ENCODE assay signal across 11 cellular contexts in the genomic region with DNA sequence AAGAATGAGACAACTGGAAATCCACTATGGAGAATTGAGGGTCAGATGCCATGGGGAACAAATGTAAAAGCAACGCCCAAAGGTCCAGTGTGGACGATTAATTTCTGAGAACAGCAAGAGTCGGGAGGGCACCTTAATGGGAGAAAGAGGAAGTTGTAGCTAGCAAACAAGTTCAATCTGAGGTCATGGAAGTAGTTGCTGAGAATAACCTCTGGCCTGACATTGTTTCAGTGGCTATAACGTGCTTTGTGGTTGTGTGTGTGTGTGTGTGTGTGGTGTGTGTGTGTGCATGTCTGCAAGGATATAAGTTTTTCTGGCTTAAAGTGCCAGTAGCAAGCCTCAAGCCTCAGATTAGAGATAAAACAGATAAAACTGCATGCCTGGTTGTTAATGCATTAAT.
DNase-seq lines count a peak whose midpoint lies in the region; ATAC-seq and FAIRE-seq lines count a peak whose summit lies in the region.
"Had no signal": no experiment of that assay in that cellular context is flagged by ENCODE, and none has a peak within 500 bp of the region (broad histone marks: within the 10 kb centered on the region; RNA-seq: fewer than 3 reads in every experiment).

No MANE protein-coding gene starts in this region.

- ATAC-seq in GM18511 (IDR thresholded peaks at IDR 0.05; ENCODE audit: unreplicated experiment): peak; percentile 94
- peak; percentile 62 for ATAC-seq in HG02571 (IDR thresholded peaks at IDR 0.05; ENCODE audit: unreplicated experiment)
- no peak for ATAC-seq in HG02642 (IDR thresholded peaks at IDR 0.05; ENCODE audit: poor library complexity, unreplicated experiment)
- ATAC-seq: psoas muscle had no signal

- FAIRE-seq in urothelium cell line (lab: Jason Lieb, UNC): no peak

- in situ Hi-C loops in ACHN (cut with HindIII; ENCODE audit: low pct_ligation_motif_present, low pct_unique_long_range_greater_than_20kb, low sequenced_read_pairs): no loop called here

- DNase-seq in Kasumi-1 (lab: John Stamatoyannopoulos, UW): peak; percentile 36 to 50
- peak; percentile 33 for DNase-seq in left kidney (ENCODE audit: low read depth, low spot score)
- DNase-seq in urothelium cell line (ENCODE audit: low spot score): no peak
- DNase-seq in ACHN: no peak
- no peak for DNase-seq in activated CD8-positive, alpha-beta memory T cell treated with anti-CD3 and anti-CD28 coated beads, Interleukin-2, amount 50 U/mL, for 48 hours
- DNase-seq: NCI-H1105 treated with DMSO at 0.1 percent for 48 hours, psoas muscle, upper lobe of left lung had no signal

Comparison
In these comparisons a context has a peak if more than half of its experiments do, and no peak if none do; other contexts are left out.
1. DNase-seq: peak in Kasumi-1 (2 of 2) and left kidney (single experiment); none in urothelium cell line (single experiment), ACHN (single experiment) and activated CD8-positive, alpha-beta memory T cell treated with anti-CD3 and anti-CD28 coated beads, Interleukin-2, amount 50 U/mL, for 48 hours (single experiment).